In genomic region chr16:30921748-30922419, GRCh38 we compare ENCODE assay signal across 8 cellular contexts. TPM values are rescaled to one million over a fixed set of nuclear protein-coding genes. Genes with fewer than 3 reads are reported as not detected.
A peak's percentile ranks its signal among the peaks of the same experiment; 100 is the strongest.
DNase-seq lines count a peak whose midpoint lies in the region; ATAC-seq and TF ChIP-seq lines count a peak whose summit lies in the region.

No MANE protein-coding gene starts in this region.

- peak overlapping the region; percentile 100 for H3K4me3 Mint-ChIP-seq in activated CD4-positive, alpha-beta T cell treated with anti-CD3 and anti-CD28 coated beads, Interleukin-2, amount 10 ng/mL, durations not matched to agents 24 days and 14 days

- intact Hi-C loops in activated CD4-positive, alpha-beta T cell treated with anti-CD3 and anti-CD28 coated beads, Interleukin-2, amount 10 ng/mL, durations not matched to agents 24 days and 14 days (cut with micrococcal nuclease): loop anchor here (1.0 to 2.0 kb wide), 12 partner anchors 20 to 271 kb away; partner anchors contain the start of genes CFAP119, FBRS, KAT8 and PRR14
- intact Hi-C loops in colonic mucosa (cut with DNase I): loop anchor here (2.0 kb wide), 1 partner anchor 77 kb away; no protein-coding TSS in a partner anchor

- peak overlapping the region; percentile 44 to 86 for H3K9ac ChIP-seq in colonic mucosa (ENCODE audit: low read depth in 2 of 2, low read length in 2 of 2)

- peak; percentile 91 for TF ChIP-seq CTCF in colonic mucosa (IDR thresholded peaks at IDR 0.05)

- H3K27ac Mint-ChIP-seq in activated CD4-positive, alpha-beta T cell treated with anti-CD3 and anti-CD28 coated beads, Interleukin-2, amount 10 ng/mL, durations not matched to agents 24 days and 14 days: peak overlapping the region; percentile 100

- peaks cover 5% of the 10 kb centered on the region for H3K36me3 Mint-ChIP-seq in activated CD4-positive, alpha-beta T cell treated with anti-CD3 and anti-CD28 coated beads, Interleukin-2, amount 10 ng/mL, durations not matched to agents 24 days and 14 days (ENCODE audit: low read depth)

- H3K27me3 Mint-ChIP-seq in activated CD4-positive, alpha-beta T cell treated with anti-CD3 and anti-CD28 coated beads, Interleukin-2, amount 10 ng/mL, durations not matched to agents 24 days and 14 days: no peaks in the 10 kb centered on the region

- H3K36me3 ChIP-seq in colonic mucosa: no peaks in the 10 kb centered on the region

- H3K4me1 Mint-ChIP-seq in activated CD4-positive, alpha-beta T cell treated with anti-CD3 and anti-CD28 coated beads, Interleukin-2, amount 10 ng/mL, durations not matched to agents 24 days and 14 days: peaks cover 29% of the 10 kb centered on the region

- peak; percentile 95 for DNase-seq in DMS 273 (lab: John Stamatoyannopoulos, UW; ENCODE audit: unreplicated experiment)
- DNase-seq in NCI-H510A treated with DMSO at 0.1 percent for 48 hours (lab: John Stamatoyannopoulos, UW): peak; percentile 70
- peak; percentile 96 for DNase-seq in activated CD4-positive, alpha-beta T cell treated with anti-CD3 and anti-CD28 coated beads, Interleukin-2, amount 10 ng/mL, durations not matched to agents 24 days and 14 days
- peak; percentile 93 for DNase-seq in colonic mucosa
- peak; percentile 99 for DNase-seq in left kidney (ENCODE audit: low read depth, low spot score)
- DNase-seq in stimulated activated CD4-positive, alpha-beta T cell treated with anti-CD3 and anti-CD28 coated beads, Interleukin-1b, Interleukin-23, amount 100 ng/mL, for 24 hours (ENCODE audit: low read depth in 4 of 4, low spot score in 1 of 4): peak; percentile 62 to 79 (median 74)

- H3K27ac ChIP-seq in colonic mucosa: peak overlapping the region; percentile 91

- H3K4me1 ChIP-seq in colonic mucosa: no peaks in the 10 kb centered on the region

- peak; percentile 11 for ATAC-seq in HG03103 (IDR thresholded peaks at IDR 0.05; ENCODE audit: low read depth, unreplicated experiment)
- ATAC-seq in GM18870 (IDR thresholded peaks at IDR 0.05; ENCODE audit: unreplicated experiment): no peak

- no peaks in the 10 kb centered on the region for H3K9me3 ChIP-seq in colonic mucosa

- peak overlapping the region; percentile 47 for H3K4me3 ChIP-seq in colonic mucosa

- H3K9me3 Mint-ChIP-seq in activated CD4-positive, alpha-beta T cell treated with anti-CD3 and anti-CD28 coated beads, Interleukin-2, amount 10 ng/mL, durations not matched to agents 24 days and 14 days: no peaks in the 10 kb centered on the region

- H3K27me3 ChIP-seq in colonic mucosa: no peaks in the 10 kb centered on the region

RNA-seq across cellular contexts. Expression of gene FBXL19, which starts 1.5 kb away (rescaled TPM):
- 35.9 and 36.5 TPM in 2 replicates for total RNA-seq in activated CD4-positive, alpha-beta T cell treated with anti-CD3 and anti-CD28 coated beads, Interleukin-2, amount 10 ng/mL, durations not matched to agents 24 days and 14 days
- 10 to 100 TPM; 21.9 to 44.8 TPM for total RNA-seq in colonic mucosa

RNA-seq across cellular contexts. Expression of gene CTF1, which starts 25.5 kb away (rescaled TPM):
- 0.17 and 0.33 TPM in 2 replicates for total RNA-seq in activated CD4-positive, alpha-beta T cell treated with anti-CD3 and anti-CD28 coated beads, Interleukin-2, amount 10 ng/mL, durations not matched to agents 24 days and 14 days
- 1 to 10 TPM in 1 of 2 donors, under 1 TPM in 1; 0.72 to 1.6 TPM for total RNA-seq in colonic mucosa

RNA-seq across cellular contexts. Expression of gene ORAI3, which starts 27.0 kb away (rescaled TPM):
- total RNA-seq in activated CD4-positive, alpha-beta T cell treated with anti-CD3 and anti-CD28 coated beads, Interleukin-2, amount 10 ng/mL, durations not matched to agents 24 days and 14 days: 11.8 and 12.7 TPM in 2 replicates
- 10 to 100 TPM; 14.3 to 22.1 TPM for total RNA-seq in colonic mucosa

RNA-seq across cellular contexts. Expression of gene BCL7C, which starts 28.0 kb away (rescaled TPM):
- 23.9 and 24.5 TPM in 2 replicates for total RNA-seq in activated CD4-positive, alpha-beta T cell treated with anti-CD3 and anti-CD28 coated beads, Interleukin-2, amount 10 ng/mL, durations not matched to agents 24 days and 14 days
- 10 to 100 TPM; 19.9 to 34.5 TPM for total RNA-seq in colonic mucosa

RNA-seq across cellular contexts. Expression of gene SETD1A, which starts 35.7 kb away (rescaled TPM):
- total RNA-seq in activated CD4-positive, alpha-beta T cell treated with anti-CD3 and anti-CD28 coated beads, Interleukin-2, amount 10 ng/mL, durations not matched to agents 24 days and 14 days: 30.7 and 31.5 TPM in 2 replicates
- 10 to 100 TPM; 11.6 to 15.9 TPM for total RNA-seq in colonic mucosa
